Comparison of ENCODE assay signal across 10 cellular contexts in the genomic region with DNA sequence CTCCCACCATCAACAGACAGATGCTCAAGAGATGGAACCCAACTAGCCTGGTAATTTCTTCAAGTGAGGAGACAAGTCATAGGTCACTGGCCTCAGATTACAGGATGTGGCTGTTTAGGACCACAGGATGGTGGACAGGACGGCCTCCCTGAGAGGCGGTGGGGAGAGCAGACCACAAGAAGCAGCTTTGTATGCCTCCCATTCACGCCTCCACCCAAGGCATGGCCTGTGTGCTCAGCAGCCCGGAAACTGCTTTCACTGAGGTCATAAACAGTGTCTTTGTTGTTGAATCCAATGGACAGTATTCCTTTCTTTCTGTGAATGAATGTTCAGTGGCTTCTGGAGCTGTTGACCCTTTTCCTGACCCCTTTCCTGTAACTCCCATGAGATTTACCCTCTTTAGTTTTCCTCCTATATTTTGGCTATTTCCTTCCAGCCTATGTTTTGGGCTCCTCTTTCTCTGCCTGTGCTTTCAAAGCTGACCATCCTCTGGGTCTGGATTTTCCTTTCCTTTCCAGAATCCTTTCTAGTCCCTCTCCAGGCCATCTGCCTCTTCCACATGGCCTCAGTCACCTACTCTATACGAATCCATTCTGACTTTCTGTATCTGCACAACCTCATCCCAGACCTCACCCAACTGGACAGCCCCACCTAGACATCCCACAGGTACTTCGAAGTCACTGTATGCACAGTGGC. TPM values are rescaled to one million over a fixed set of nuclear protein-coding genes. Genes with fewer than 3 reads are reported as not detected.
DNase-seq lines count a peak whose midpoint lies in the region; ATAC-seq, FAIRE-seq and TF ChIP-seq lines count a peak whose summit lies in the region.
"Had no signal": no experiment of that assay in that cellular context is flagged by ENCODE, and none has a peak within 500 bp of the region (broad histone marks: within the 10 kb centered on the region; RNA-seq: fewer than 3 reads in every experiment).

No MANE protein-coding gene starts in this region.

- no peak for DNase-seq in GM12878 (ENCODE audit: low read depth, low spot score)
- DNase-seq in nucleus accumbens (lab: John Stamatoyannopoulos, UW) = peak in 35 of 56 donors; percentile 8 to 64 (median 39)
- no peak for DNase-seq in RWPE1 (ENCODE audit: low spot score)
- DNase-seq in lower leg skin (ENCODE audit: low spot score in 2 of 2) = no peak
- no peak for DNase-seq in NCI-H82 treated with DMSO at 0.1 percent for 48 hours (lab: John Stamatoyannopoulos, UW; ENCODE audit: unreplicated experiment)

- TF ChIP-seq RAD21 in GM12878 (IDR thresholded peaks at IDR 0.05; ENCODE audit: insufficient read depth, low read depth, low read length) = no peak

- no TSS peak for BruUV-seq in GM12878 (replicated peaks; lab: Mats Ljungman, UMichigan)

- no peaks in the 10 kb centered on the region for H3K79me2 ChIP-seq in GM12878 (ENCODE audit: control insufficient read depth, insufficient read depth, low read length)
- H3K79me2 ChIP-seq: parathyroid adenoma had no signal

- no peak overlapping the region for H3K9ac ChIP-seq in GM12878 (ENCODE audit: control insufficient read depth, insufficient read depth, low read length)
- H3K9ac ChIP-seq: parathyroid adenoma had no signal

- WGBS in GM12878 (ENCODE audit: insufficient coverage, insufficient replicate concordance, low lambda C conversion rate, missing lambda C conversion rate) = 18% methylated on average over 6 of the region's 6 CpGs
- 79 to 86% methylated on average over 6 of the region's 6 CpGs for WGBS in lower leg skin, 2 donors

- TF ChIP-seq CTCF in GM12878 (IDR thresholded peaks at IDR 0.05 in 2 of 3, conservative IDR thresholded peaks at IDR 0.05 in 1 of 3; ENCODE audit: control insufficient read depth in 2 of 3, extremely low read depth in 1 of 3, insufficient read depth in 1 of 3, low read depth in 3 of 3, low read length in 3 of 3) (no peak), RWPE1 (conservative IDR thresholded peaks at IDR 0.05; ENCODE audit: low read depth) (no peak), lower leg skin (IDR thresholded peaks at IDR 0.05) (no peak)

- RAD21 ChIA-PET in GM12878 (lab: Charles Lee; ENCODE audit: unreplicated experiment) = interaction anchor here (0.7 to 3.1 kb wide), 7 partner anchors 12 to 92 kb away, joined by 3 to 24 read pairs (median 3); partner anchors contain the start of gene INPP5F

- peak; percentile 64 for FAIRE-seq in GM12878 (lab: Jason Lieb, UNC)
- FAIRE-seq: H1 had no signal

- H2AFZ ChIP-seq in GM12878 (ENCODE audit: control insufficient read depth, low read depth, low read length) = no peak overlapping the region
- H2AFZ ChIP-seq: parathyroid adenoma had no signal

- H3K27ac ChIP-seq in GM12878 (ENCODE audit: control insufficient read depth, insufficient read depth) = no peak overlapping the region
- H3K27ac ChIP-seq in RWPE1 = no peak overlapping the region
- H3K27ac ChIP-seq: parathyroid adenoma had no signal

- H3K27me3 ChIP-seq in GM12878 (replicated peaks in 1 of 2; ENCODE audit: control insufficient read depth in 2 of 2, insufficient read depth in 2 of 2, low read length in 1 of 2) = no peaks in the 10 kb centered on the region

- CTCF ChIA-PET in GM12878 (lab: Yijun Ruan, JAX) = interaction anchor here (1.0 to 3.0 kb wide), 6 partner anchors 11 to 166 kb away, joined by 3 to 13 read pairs (median 6); partner anchors contain the start of gene INPP5F
- CTCF ChIA-PET in RWPE1 (lab: Yijun Ruan, JAX) = no interaction called here

- peak in 1 of 2 experiments; percentile 65; a peak in 2 of 4 replicates for TF ChIP-seq EP300 in GM12878 (IDR thresholded peaks at IDR 0.05; ENCODE audit: borderline replicate concordance in 1 of 2, control insufficient read depth in 1 of 2, low read depth in 2 of 2, low read length in 2 of 2)

- TF ChIP-seq POLR2A in GM12878 (IDR thresholded peaks at IDR 0.05; ENCODE audit: low read depth, low read length) (no peak), lower leg skin (IDR thresholded peaks at IDR 0.05) (no peak)

- H3K9me3 ChIP-seq in GM12878 (replicated peaks; ENCODE audit: control insufficient read depth, insufficient read depth, low read length) = peaks cover 7% of the 10 kb centered on the region; the same call in 2 of the 3 replicates

- no peaks in the 10 kb centered on the region for H4K20me1 ChIP-seq in GM12878 (ENCODE audit: control insufficient read depth, insufficient read depth)

- intact Hi-C loops in GM12878 (cut with micrococcal nuclease; ENCODE audit: unreplicated experiment) = loop anchor here (2.0 kb wide), 1 partner anchor 33 kb away; the partner anchor contains the start of gene INPP5F
- intact Hi-C loops in lower leg skin (cut with DNase I; ENCODE audit: low total_unique reads) = no loop called here

- ATAC-seq in GM18508 (IDR thresholded peaks at IDR 0.05; ENCODE audit: insufficient read depth, unreplicated experiment) (peak; percentile 61), HG02938 (IDR thresholded peaks at IDR 0.05; ENCODE audit: unreplicated experiment) (peak; percentile 80), GM12878 (peak; percentile 98), HG02642 (IDR thresholded peaks at IDR 0.05; ENCODE audit: poor library complexity, unreplicated experiment) (no peak)

- H3K36me3 ChIP-seq in GM12878 (ENCODE audit: control insufficient read depth in 2 of 2, insufficient read depth in 2 of 2, low read length in 1 of 2) = no peaks in the 10 kb centered on the region

- peak overlapping the region; percentile 2; the same call in 1 of the 2 replicates for H3K4me2 ChIP-seq in GM12878 (ENCODE audit: control insufficient read depth, insufficient read depth)

- in situ Hi-C loops in GM12878 (cut with MboI) = loop anchor here (5.0 kb wide), 1 partner anchor 164 kb away; no protein-coding TSS in a partner anchor

- H3K4me1 ChIP-seq in GM12878 (ENCODE audit: control insufficient read depth, insufficient read depth, low read length) = peaks cover 9% of the 10 kb centered on the region

- H3K4me3 ChIP-seq in GM12878 (no peak overlapping the region), lower leg skin (ENCODE audit: low read depth, poor library complexity, severe bottlenecking) (no peak overlapping the region)

- SMC1A ChIA-PET in GM12878 (lab: Charles Lee; ENCODE audit: uncharacterized antibody, unreplicated experiment) = interaction anchor here (0.7 to 3.6 kb wide), 6 partner anchors 9 to 90 kb away, joined by 3 to 22 read pairs (median 6); partner anchors contain the start of gene INPP5F

- POLR2A ChIA-PET in GM12878 (lab: Charles Lee) (interaction anchor here (2.0 to 2.7 kb wide), 2 partner anchors 11 to 32 kb away, joined by 8 to 17 read pairs; partner anchors contain the start of gene INPP5F), RWPE1 (lab: Yijun Ruan, JAX; ENCODE audit: low non-redundant PET) (no interaction called here)

RNA-seq across cellular contexts. Expression of gene INPP5F, which starts 32.4 kb away (rescaled TPM):
- total RNA-seq in GM12878 (2013; cell fraction: nucleolus; rRNA removed) = 249 and 251 TPM in 2 replicates
- total RNA-seq in GM12878 (2014; rRNA removed) (28.0 and 34.6 TPM in 2 replicates), GM12878 (2014; rRNA removed; fragmentation: Illumina TruSeq; extraction: Trizol) (35.1 and 39.7 TPM in 2 replicates), GM12878 (2021) (36.3 and 39.9 TPM in 2 replicates), lower leg skin (10 to 100 TPM; 13.8 to 17.1 (median 15.0) TPM)
- 8.8 TPM for polyA plus RNA-seq in GM12878 (2011; ENCODE audit: low read depth)
- polyA plus RNA-seq in GM12878 (2011; rRNA removed) (49.3 and 64.4 TPM in 2 replicates), GM12878 (2014; fragmentation: Illumina TruSeq; extraction: Trizol) (39.8 and 50.4 TPM in 2 replicates), GM12878 (2014; fragmentation: Nextera tagmentation; extraction: Ambion mirVana) (10 to 100 TPM in 1 of 2 experiments, 1 to 10 TPM in 1; 6.0 to 13.4 TPM), GM12878 (2014; rRNA removed) (29.6 and 33.5 TPM in 2 replicates), GM12878 (2016; fragmentation: Nextera tagmentation; extraction: Ambion mirVana) (10 to 100 TPM; 32.7 to 41.0 TPM)
- polyA plus RNA-seq in GM12878 (2011; cell fraction: cytosol; rRNA removed) = 18.1 and 23.9 TPM in 2 replicates
- polyA plus RNA-seq in GM12878 (2011; cell fraction: nucleus; rRNA removed) = 50.6 and 53.1 TPM in 2 replicates
- polyA plus RNA-seq in GM12878 (2012) = 10.9 and 11.1 TPM in 2 replicates
- 33.3 and 49.1 TPM in 2 replicates for polyA minus RNA-seq in GM12878 (2011; rRNA and poly(A)+ RNA removed)
- 15.9 and 17.7 TPM in 2 replicates for polyA minus RNA-seq in GM12878 (2011; cell fraction: cytosol; rRNA and poly(A)+ RNA removed)
- polyA minus RNA-seq in GM12878 (2011; cell fraction: nucleus; rRNA and poly(A)+ RNA removed) = 51.6 and 81.8 TPM in 2 replicates

RNA-seq across cellular contexts. Expression of gene BAG3, which starts 42.2 kb away (rescaled TPM):
- 4.6 and 4.7 TPM in 2 replicates for total RNA-seq in GM12878 (2013; cell fraction: nucleolus; rRNA removed)
- total RNA-seq in GM12878 (2014; rRNA removed) (3.3 and 4.1 TPM in 2 replicates), GM12878 (2014; rRNA removed; fragmentation: Illumina TruSeq; extraction: Trizol) (2.3 and 2.5 TPM in 2 replicates), GM12878 (2021) (11.1 and 11.4 TPM in 2 replicates), lower leg skin (10 to 100 TPM; 55.5 to 87.8 (median 77.9) TPM)
- 1.6 TPM for polyA plus RNA-seq in GM12878 (2011; ENCODE audit: low read depth)
- polyA plus RNA-seq in GM12878 (2011; rRNA removed) (0.56 and 0.71 TPM in 2 replicates), GM12878 (2014; fragmentation: Illumina TruSeq; extraction: Trizol) (4.7 and 7.1 TPM in 2 replicates), GM12878 (2014; fragmentation: Nextera tagmentation; extraction: Ambion mirVana) (1 to 10 TPM; 1.8 to 2.7 TPM), GM12878 (2014; rRNA removed) (4.6 and 5.4 TPM in 2 replicates), GM12878 (2016; fragmentation: Nextera tagmentation; extraction: Ambion mirVana) (10 to 100 TPM; 13.9 to 14.1 TPM)
- polyA plus RNA-seq in GM12878 (2011; cell fraction: cytosol; rRNA removed) = 1.6 and 2.3 TPM in 2 replicates
- 2.7 and 4.6 TPM in 2 replicates for polyA plus RNA-seq in GM12878 (2011; cell fraction: nucleus; rRNA removed)
- 2.3 and 2.7 TPM in 2 replicates for polyA plus RNA-seq in GM12878 (2012)
- polyA minus RNA-seq in GM12878 (2011; rRNA and poly(A)+ RNA removed) = 0.59 and 0.98 TPM in 2 replicates
- 2.5 and 2.7 TPM in 2 replicates for polyA minus RNA-seq in GM12878 (2011; cell fraction: cytosol; rRNA and poly(A)+ RNA removed)
- polyA minus RNA-seq in GM12878 (2011; cell fraction: nucleus; rRNA and poly(A)+ RNA removed) = 1.7 and 2.4 TPM in 2 replicates

Comparison
In these comparisons a context has a peak if more than half of its experiments do, and no peak if none do; other contexts are left out.
1. DNase-seq: peak in nucleus accumbens (35 of 56); none in GM12878 (single experiment), RWPE1 (single experiment), lower leg skin (0 of 2) and NCI-H82 treated with DMSO at 0.1 percent for 48 hours (single experiment).
2. RNA of gene BAG3, which starts 42.2 kb away (total RNA-seq): 55.5 to 87.8 TPM in lower leg skin; 2.3 to 11.4 TPM in GM12878; every median in the first group is over 4 times any median in the second.